7 cellular contexts compared by ENCODE assay signal in the genomic region with DNA sequence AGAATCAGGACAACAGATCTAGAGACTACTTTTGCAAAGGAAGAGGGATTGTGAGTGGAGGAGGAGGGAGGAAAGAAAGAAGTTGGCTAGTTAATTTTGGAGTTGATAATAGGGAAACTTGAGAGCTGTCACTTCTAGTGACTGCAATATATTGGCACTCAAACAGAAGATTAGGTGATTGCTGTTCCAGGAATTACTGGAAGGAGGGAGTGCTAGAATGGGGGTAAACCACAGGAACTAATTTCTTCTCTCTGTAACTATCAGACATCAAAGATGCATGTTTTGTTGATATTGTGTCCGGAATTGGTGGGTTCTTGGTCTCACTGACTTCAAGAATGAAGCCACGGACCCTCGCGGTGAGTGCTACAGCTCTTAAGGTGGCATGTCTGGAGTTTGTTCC. TPM values are rescaled to one million over a fixed set of nuclear protein-coding genes. Genes with fewer than 3 reads are reported as not detected.
A peak's percentile ranks its signal among the peaks of the same experiment; 100 is the strongest.
DNase-seq lines count a peak whose midpoint lies in the region; ATAC-seq and TF ChIP-seq lines count a peak whose summit lies in the region.
"Not testable (repeated sequence)": the region's sequence is repeated elsewhere in the genome, so short reads cannot be mapped to it uniquely, and the experiment has no call there.

No MANE protein-coding gene starts in this region.

- H3K27ac ChIP-seq in mammary epithelial cell (ENCODE audit: insufficient read depth, low read depth, low read length) = not testable (repeated sequence)

- peaks cover 40% of the 10 kb centered on the region for H3K27me3 Mint-ChIP-seq in activated CD4-positive, alpha-beta T cell treated with anti-CD3 and anti-CD28 coated beads, Interleukin-2, amount 10 ng/mL, durations not matched to agents 24 days and 14 days
- peaks cover 52% of the 10 kb centered on the region for H3K27me3 Mint-ChIP-seq in activated T-cell treated with anti-CD3 and anti-CD28 coated beads, Interleukin-2, amount 50 U/mL, for 24 hours
- peaks cover 35% of the 10 kb centered on the region for H3K27me3 Mint-ChIP-seq in activated naive CD8-positive, alpha-beta T cell treated with anti-CD3 and anti-CD28 coated beads, Interleukin-2, amount 10 ng/mL, durations not matched to agents 7 days and 5 days
- peaks cover 30 to 50% of the 10 kb centered on the region in 2 donors for H3K27me3 Mint-ChIP-seq in natural killer cell (ENCODE audit: low read depth in 2 of 2)
- H3K27me3 Mint-ChIP-seq in stimulated activated naive CD8-positive, alpha-beta T cell treated with anti-CD3 and anti-CD28 coated beads, Interleukin-15, amount 100 ng/mL, for 72 hours = peaks cover 37% of the 10 kb centered on the region

- H3K4me1 Mint-ChIP-seq in activated CD4-positive, alpha-beta T cell treated with anti-CD3 and anti-CD28 coated beads, Interleukin-2, amount 10 ng/mL, durations not matched to agents 24 days and 14 days = peaks cover 12% of the 10 kb centered on the region
- peaks cover 13% of the 10 kb centered on the region for H3K4me1 Mint-ChIP-seq in activated T-cell treated with anti-CD3 and anti-CD28 coated beads, Interleukin-2, amount 50 U/mL, for 24 hours (ENCODE audit: low read depth)
- H3K4me1 Mint-ChIP-seq in activated naive CD8-positive, alpha-beta T cell treated with anti-CD3 and anti-CD28 coated beads, Interleukin-2, amount 10 ng/mL, durations not matched to agents 7 days and 5 days = peaks cover 12% of the 10 kb centered on the region
- peaks cover 11 to 13% of the 10 kb centered on the region in 2 donors for H3K4me1 Mint-ChIP-seq in natural killer cell
- H3K4me1 Mint-ChIP-seq in stimulated activated naive CD8-positive, alpha-beta T cell treated with anti-CD3 and anti-CD28 coated beads, Interleukin-15, amount 100 ng/mL, for 72 hours = peaks cover 14% of the 10 kb centered on the region

- H3K9me3 Mint-ChIP-seq in activated CD4-positive, alpha-beta T cell treated with anti-CD3 and anti-CD28 coated beads, Interleukin-2, amount 10 ng/mL, durations not matched to agents 24 days and 14 days; activated T-cell treated with anti-CD3 and anti-CD28 coated beads, Interleukin-2, amount 50 U/mL, for 24 hours; activated naive CD8-positive, alpha-beta T cell treated with anti-CD3 and anti-CD28 coated beads, Interleukin-2, amount 10 ng/mL, durations not matched to agents 7 days and 5 days; natural killer cell; stimulated activated naive CD8-positive, alpha-beta T cell treated with anti-CD3 and anti-CD28 coated beads, Interleukin-15, amount 100 ng/mL, for 72 hours: not testable (repeated sequence)

- not testable (repeated sequence) for H3K36me3 ChIP-seq in Loucy (ENCODE audit: insufficient read depth, low read length); mammary epithelial cell (ENCODE audit: insufficient read depth, low read length)

- TF ChIP-seq CTCF in Loucy (conservative IDR thresholded peaks at IDR 0.05; ENCODE audit: low read length); mammary epithelial cell (conservative IDR thresholded peaks at IDR 0.05 in 1 of 2, IDR thresholded peaks at IDR 0.05 in 1 of 2; ENCODE audit: extremely low read depth in 1 of 2, insufficient read depth in 1 of 2, low read depth in 1 of 2, low read length in 2 of 2); natural killer cell (IDR thresholded peaks at IDR 0.05): not testable (repeated sequence)

- peak overlapping the region; percentile 71; the same call in 1 of the 2 replicates for H2AFZ ChIP-seq in Loucy (ENCODE audit: low read length)
- H2AFZ ChIP-seq in mammary epithelial cell (ENCODE audit: low read depth, low read length) = not testable (repeated sequence)

- dilution Hi-C loops in mammary epithelial cell (cut with HindIII; ENCODE audit: low sequenced_read_pairs) = not testable (repeated sequence)

- not testable (repeated sequence) for H4K20me1 ChIP-seq in Loucy (ENCODE audit: insufficient read depth, low read length, poor library complexity, severe bottlenecking); mammary epithelial cell (ENCODE audit: insufficient read depth, low read length)

- CTCF ChIA-PET in mammary epithelial cell (lab: Charles Lee; ENCODE audit: low non-redundant PET) = not testable (repeated sequence)

- not testable (repeated sequence) for ATAC-seq in activated naive CD8-positive, alpha-beta T cell treated with anti-CD3 and anti-CD28 coated beads, Interleukin-2, amount 10 ng/mL, durations not matched to agents 7 days and 5 days (ENCODE audit: low read depth); natural killer cell
- peak; percentile 60 for ATAC-seq in stimulated activated naive CD8-positive, alpha-beta T cell treated with anti-CD3 and anti-CD28 coated beads, Interleukin-15, amount 100 ng/mL, for 72 hours

- not testable (repeated sequence) for H3K9ac ChIP-seq in Loucy (ENCODE audit: low read depth, low read length, poor library complexity, severe bottlenecking); mammary epithelial cell (ENCODE audit: insufficient read depth, low read length)

- not testable (repeated sequence) for H3K27ac Mint-ChIP-seq in activated CD4-positive, alpha-beta T cell treated with anti-CD3 and anti-CD28 coated beads, Interleukin-2, amount 10 ng/mL, durations not matched to agents 24 days and 14 days; activated T-cell treated with anti-CD3 and anti-CD28 coated beads, Interleukin-2, amount 50 U/mL, for 24 hours; natural killer cell
- peak overlapping the region; percentile 56 for H3K27ac Mint-ChIP-seq in activated naive CD8-positive, alpha-beta T cell treated with anti-CD3 and anti-CD28 coated beads, Interleukin-2, amount 10 ng/mL, durations not matched to agents 7 days and 5 days
- peak overlapping the region in 1 of 2 donors; percentile 14 for H3K27ac Mint-ChIP-seq in stimulated activated naive CD8-positive, alpha-beta T cell treated with anti-CD3 and anti-CD28 coated beads, Interleukin-15, amount 100 ng/mL, for 72 hours

- 67% methylated on average over 2 of the region's 4 CpGs for whole genome bisulfite sequencing in mammary epithelial cell (ENCODE audit: low coverage, missing lambda C conversion rate)

- not testable (repeated sequence) for DNase-seq in activated CD4-positive, alpha-beta T cell treated with anti-CD3 and anti-CD28 coated beads, Interleukin-2, amount 10 ng/mL, durations not matched to agents 24 days and 14 days; activated T-cell treated with anti-CD3 and anti-CD28 coated beads, Interleukin-2, amount 50 U/mL, for 24 hours; activated naive CD8-positive, alpha-beta T cell treated with anti-CD3 and anti-CD28 coated beads, Interleukin-2, amount 10 ng/mL, durations not matched to agents 7 days and 5 days; mammary epithelial cell; natural killer cell; stimulated activated naive CD8-positive, alpha-beta T cell treated with anti-CD3 and anti-CD28 coated beads, Interleukin-15, amount 100 ng/mL, for 72 hours

- H3K4me3 ChIP-seq in Loucy (ENCODE audit: low read length, poor library complexity, severe bottlenecking) = peak overlapping the region; percentile 55
- not testable (repeated sequence) for H3K4me3 ChIP-seq in mammary epithelial cell (replicated peaks in 1 of 3; ENCODE audit: insufficient read depth in 1 of 3, low read depth in 2 of 3, low read length in 3 of 3)

- in situ Hi-C loops in mammary epithelial cell (cut with MboI; ENCODE audit: low sequenced_read_pairs in 2 of 2) = loop anchor here in 1 of 2 donors (10.0 kb wide), 1 partner anchor 235 kb away; no protein-coding TSS in a partner anchor

- H3K4me2 ChIP-seq in Loucy (ENCODE audit: low read depth, low read length, poor library complexity, severe bottlenecking) = peak overlapping the region; percentile 80
- H3K4me2 ChIP-seq in mammary epithelial cell (ENCODE audit: insufficient read depth, low read depth, low read length) = not testable (repeated sequence)

- POLR2A ChIA-PET in activated naive CD8-positive, alpha-beta T cell treated with anti-CD3 and anti-CD28 coated beads, Interleukin-2, amount 10 ng/mL, durations not matched to agents 7 days and 5 days (lab: Charles Lee) = interaction anchor here (0.6 kb wide), 1 partner anchor 80 kb away, joined by 4 read pairs; no protein-coding TSS in a partner anchor

- H3K9me2 ChIP-seq in Loucy (replicated peaks; ENCODE audit: low read depth, low read length) = not testable (repeated sequence)

- peak overlapping the region; percentile 48 for H3K4me3 Mint-ChIP-seq in activated CD4-positive, alpha-beta T cell treated with anti-CD3 and anti-CD28 coated beads, Interleukin-2, amount 10 ng/mL, durations not matched to agents 24 days and 14 days
- peak overlapping the region; percentile 29 for H3K4me3 Mint-ChIP-seq in activated T-cell treated with anti-CD3 and anti-CD28 coated beads, Interleukin-2, amount 50 U/mL, for 24 hours
- peak overlapping the region; percentile 69 for H3K4me3 Mint-ChIP-seq in activated naive CD8-positive, alpha-beta T cell treated with anti-CD3 and anti-CD28 coated beads, Interleukin-2, amount 10 ng/mL, durations not matched to agents 7 days and 5 days
- H3K4me3 Mint-ChIP-seq in natural killer cell = peak overlapping the region; percentile 55
- H3K4me3 Mint-ChIP-seq in stimulated activated naive CD8-positive, alpha-beta T cell treated with anti-CD3 and anti-CD28 coated beads, Interleukin-15, amount 100 ng/mL, for 72 hours = peak overlapping the region; percentile 44 to 50

- intact Hi-C loops in activated CD4-positive, alpha-beta T cell treated with anti-CD3 and anti-CD28 coated beads, Interleukin-2, amount 10 ng/mL, durations not matched to agents 24 days and 14 days (cut with micrococcal nuclease) = loop anchor here (5.0 kb wide), 1 partner anchor 247 kb away; no protein-coding TSS in a partner anchor
- intact Hi-C loops in mammary epithelial cell (cut with micrococcal nuclease) = loop anchor here (5.0 kb wide), 1 partner anchor 237 kb away; no protein-coding TSS in a partner anchor
- intact Hi-C loops in natural killer cell (cut with micrococcal nuclease) = not testable (repeated sequence)

- BruUV-seq in mammary epithelial cell (replicated peaks; lab: Mats Ljungman, UMichigan) = TSS peak; percentile 71

- not testable (repeated sequence) for H3K27me3 ChIP-seq in Loucy (ENCODE audit: insufficient read depth, low read length, poor library complexity, severe bottlenecking); mammary epithelial cell (ENCODE audit: insufficient read depth, low read length)

- not testable (repeated sequence) for H3K9me3 ChIP-seq in Loucy (ENCODE audit: insufficient read depth, low read depth, low read length); mammary epithelial cell (replicated peaks; ENCODE audit: insufficient read depth, low read length)

- not testable (repeated sequence) for H3F3A ChIP-seq in Loucy (ENCODE audit: low read depth)

- not testable (repeated sequence) for H3K79me2 ChIP-seq in Loucy (ENCODE audit: insufficient read depth, low read length); mammary epithelial cell (ENCODE audit: insufficient read depth, low read length)

- H3K36me3 Mint-ChIP-seq in activated CD4-positive, alpha-beta T cell treated with anti-CD3 and anti-CD28 coated beads, Interleukin-2, amount 10 ng/mL, durations not matched to agents 24 days and 14 days (ENCODE audit: low read depth); activated T-cell treated with anti-CD3 and anti-CD28 coated beads, Interleukin-2, amount 50 U/mL, for 24 hours (ENCODE audit: low read depth); activated naive CD8-positive, alpha-beta T cell treated with anti-CD3 and anti-CD28 coated beads, Interleukin-2, amount 10 ng/mL, durations not matched to agents 7 days and 5 days; natural killer cell: not testable (repeated sequence)

- H3K4me1 ChIP-seq in Loucy (ENCODE audit: insufficient read depth, low read length, poor library complexity, severe bottlenecking); mammary epithelial cell (ENCODE audit: insufficient read depth, low read length): not testable (repeated sequence)

RNA-seq across cellular contexts. Expression of gene PARP4, which starts 46.9 kb away (rescaled TPM):
- 33.0 and 34.8 TPM in 2 replicates for total RNA-seq in activated CD4-positive, alpha-beta T cell treated with anti-CD3 and anti-CD28 coated beads, Interleukin-2, amount 10 ng/mL, durations not matched to agents 24 days and 14 days
- total RNA-seq in activated naive CD8-positive, alpha-beta T cell treated with anti-CD3 and anti-CD28 coated beads, Interleukin-2, amount 10 ng/mL, durations not matched to agents 7 days and 5 days = 10 to 100 TPM; 66.3 to 69.4 TPM
- total RNA-seq in mammary epithelial cell = 10 to 100 TPM; 48.3 to 51.0 TPM
- 45.6 TPM for polyA plus RNA-seq in mammary epithelial cell
- polyA minus RNA-seq in mammary epithelial cell = 53.7 TPM
- 10 to 100 TPM; 83.5 to 90.1 (median 84.0) TPM for total RNA-seq in natural killer cell
